Comparison of ENCODE assay signal across 8 cellular contexts in genomic region chr15:52651868-52652267, GRCh38. TPM values are rescaled to one million over a fixed set of nuclear protein-coding genes. Genes with fewer than 3 reads are reported as not detected.
DNase-seq lines count a peak whose midpoint lies in the region; TF ChIP-seq lines count a peak whose summit lies in the region.

No MANE protein-coding gene starts in this region.

- no peaks in the 10 kb centered on the region for H3K27me3 ChIP-seq in HAP-1 (ENCODE audit: low read depth)
- no peaks in the 10 kb centered on the region for H3K27me3 ChIP-seq in WERI-Rb-1 (ENCODE audit: insufficient read depth, low read depth, severe bottlenecking)

- in situ Hi-C loops in Caki2 (cut with HindIII; ENCODE audit: low pct_unique_long_range_greater_than_20kb, low sequenced_read_pairs) (no loop called here), HAP-1 (cut with MboI; ENCODE audit: low sequenced_read_pairs) (no loop called here)

- DNase-seq in Caki2 (ENCODE audit: low read depth) (peak; percentile 74), HAP-1 (ENCODE audit: low spot score in 2 of 2) (peak; percentile 73 to 81), NCI-H1417 treated with DMSO at 0.1 percent for 48 hours (lab: John Stamatoyannopoulos, UW) (peak; percentile 26), WERI-Rb-1 (peak; percentile 63), coronary artery (ENCODE audit: low spot score) (peak; percentile 77), kidney tubule cell (ENCODE audit: low spot score) (peak; percentile 86), GOT3 (lab: John Stamatoyannopoulos, UW) (no peak)
- DNase-seq in stimulated activated CD4-positive, alpha-beta T cell treated with anti-CD3 and anti-CD28 coated beads, Interleukin-15, amount 100 ng/mL, for 24 hours: peak; percentile 42

- H3K9me3 ChIP-seq in HAP-1: no peaks in the 10 kb centered on the region
- no peaks in the 10 kb centered on the region for H3K9me3 ChIP-seq in WERI-Rb-1 (ENCODE audit: severe bottlenecking)

- H3K4me3 ChIP-seq in HAP-1 (peak overlapping the region; percentile 6; the same call in 1 of the 2 replicates), WERI-Rb-1 (ENCODE audit: low read depth, low read length) (peak overlapping the region; percentile 48), coronary artery (peak overlapping the region; percentile 45)

- peak overlapping the region; percentile 30 for H3K27ac ChIP-seq in WERI-Rb-1
- peak overlapping the region; percentile 4 to 72 for H3K27ac ChIP-seq in coronary artery

- TF ChIP-seq CTCF in WERI-Rb-1 (IDR thresholded peaks at IDR 0.05; ENCODE audit: low read depth, low read length): no peak
- TF ChIP-seq CTCF in coronary artery (IDR thresholded peaks at IDR 0.05): no peak

- no peaks in the 10 kb centered on the region for H3K36me3 ChIP-seq in HAP-1 (replicated peaks)
- no peaks in the 10 kb centered on the region for H3K36me3 ChIP-seq in WERI-Rb-1

- peaks cover 12% of the 10 kb centered on the region for H3K4me1 ChIP-seq in HAP-1

RNA-seq across cellular contexts. Expression of gene ATOSA, which starts 27.3 kb away (rescaled TPM):
- total RNA-seq in Caki2 (2014; rRNA removed; shearing (Covaris generic); ENCODE audit: low replicate concordance): 0.23 and 1.6 TPM in 2 replicates
